Comparison of ENCODE assay signal across 16 cellular contexts in the genomic region with DNA sequence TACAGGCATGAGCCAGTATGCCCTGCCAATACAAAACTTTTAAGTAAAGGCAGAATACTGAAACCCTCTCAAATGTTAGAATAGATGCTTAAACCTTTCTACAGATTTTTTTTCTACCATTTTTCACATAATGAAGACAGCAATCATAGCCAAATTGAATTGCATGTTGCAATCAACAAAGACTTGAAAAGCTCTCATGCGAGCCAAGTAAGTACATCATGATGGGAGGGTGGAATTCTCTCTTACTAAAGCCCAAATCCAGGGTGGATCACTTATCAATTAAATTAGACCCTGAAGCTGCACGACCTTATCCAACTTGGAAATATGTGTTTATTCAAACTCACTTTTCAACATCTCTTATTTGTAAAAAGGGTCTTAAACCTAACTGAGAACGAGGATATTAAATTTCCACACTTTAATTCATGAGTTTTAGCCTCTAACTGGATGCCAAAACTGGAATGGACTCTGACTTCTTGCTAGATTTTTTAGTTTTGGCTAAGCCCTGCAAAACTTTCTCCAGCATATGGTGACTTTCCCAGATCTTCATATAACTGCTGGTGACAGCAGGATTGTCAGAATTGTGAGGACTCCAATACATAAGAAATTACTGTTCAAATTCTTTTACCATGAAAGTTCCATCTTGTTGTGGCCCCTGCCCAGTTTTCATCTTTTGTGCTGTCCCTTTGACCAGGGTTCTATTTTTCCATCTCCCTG.
"Had no signal": no experiment of that assay in that cellular context is flagged by ENCODE, and none has a peak within 500 bp of the region (broad histone marks: within the 10 kb centered on the region; RNA-seq: fewer than 3 reads in every experiment).

No MANE protein-coding gene starts in this region.

- H3K27ac ChIP-seq: cardiac muscle cell, dorsolateral prefrontal cortex, gastroesophageal sphincter, lower lobe of right lung, sigmoid colon had no signal

- H3K27ac Mint-ChIP-seq: activated naive CD4-positive, alpha-beta T cell treated with anti-CD3 and anti-CD28 coated beads, Interleukin-2, amount 50 U/mL, for 72 hours; activated T-helper 1 cell treated with anti-CD3 and anti-CD28 coated beads, Interleukin-12 subunit alpha, Interleukin-12 subunit beta, Interleukin-2, Interleukin-4 antibody, amounts not matched to agents 30 ng/mL and 10 ng/mL and 1 ng/mL, durations not matched to agents 14 hours and 24 hours and 36 hours; nephron progenitor cell; stimulated activated effector memory CD8-positive, alpha-beta T cell treated with anti-CD3 and anti-CD28 coated beads, Interleukin-12 subunit alpha, Interleukin-12 subunit beta, amount 100 ng/mL, for 72 hours had no signal

- H3K36me3 Mint-ChIP-seq: activated naive CD4-positive, alpha-beta T cell treated with anti-CD3 and anti-CD28 coated beads, Interleukin-2, amount 50 U/mL, for 72 hours; stimulated activated effector memory CD8-positive, alpha-beta T cell treated with anti-CD3 and anti-CD28 coated beads, Interleukin-12 subunit alpha, Interleukin-12 subunit beta, amount 100 ng/mL, for 72 hours had no signal

- DNase-seq: activated CD4-positive, CD25-positive, alpha-beta regulatory T cell treated with anti-CD3 and anti-CD28 coated beads, Interleukin-2, amount 50 U/mL, for 72 hours; activated CD8-positive, alpha-beta memory T cell treated with anti-CD3 and anti-CD28 coated beads for 24 hours; activated gamma-delta T cell treated with Interleukin-2 at 50 U/mL for 16 hours; dorsolateral prefrontal cortex; lower lobe of right lung; nephron progenitor cell; occipital lobe; posterior cingulate gyrus; sigmoid colon; stimulated activated CD4-positive, alpha-beta T cell treated with anti-CD3 and anti-CD28 coated beads, Interleukin-4, amount 100 ng/mL, for 24 hours; T1000 had no signal

- H3K4me3 Mint-ChIP-seq: activated T-helper 1 cell treated with anti-CD3 and anti-CD28 coated beads, Interleukin-12 subunit alpha, Interleukin-12 subunit beta, Interleukin-2, Interleukin-4 antibody, amounts not matched to agents 30 ng/mL and 10 ng/mL and 1 ng/mL, durations not matched to agents 14 hours and 24 hours and 36 hours; nephron progenitor cell; stimulated activated effector memory CD8-positive, alpha-beta T cell treated with anti-CD3 and anti-CD28 coated beads, Interleukin-12 subunit alpha, Interleukin-12 subunit beta, amount 100 ng/mL, for 72 hours had no signal

- H3K9me3 ChIP-seq: gastroesophageal sphincter, lower lobe of right lung, sigmoid colon had no signal

- H3K27me3 ChIP-seq: cardiac muscle cell, dorsolateral prefrontal cortex, gastroesophageal sphincter, sigmoid colon had no signal

- H3K4me3 ChIP-seq: cardiac muscle cell, dorsolateral prefrontal cortex, gastroesophageal sphincter, lower lobe of right lung, sigmoid colon had no signal

- H3K9me3 Mint-ChIP-seq: activated naive CD4-positive, alpha-beta T cell treated with anti-CD3 and anti-CD28 coated beads, Interleukin-2, amount 50 U/mL, for 72 hours; activated T-helper 1 cell treated with anti-CD3 and anti-CD28 coated beads, Interleukin-12 subunit alpha, Interleukin-12 subunit beta, Interleukin-2, Interleukin-4 antibody, amounts not matched to agents 30 ng/mL and 10 ng/mL and 1 ng/mL, durations not matched to agents 14 hours and 24 hours and 36 hours; nephron progenitor cell; stimulated activated effector memory CD8-positive, alpha-beta T cell treated with anti-CD3 and anti-CD28 coated beads, Interleukin-12 subunit alpha, Interleukin-12 subunit beta, amount 100 ng/mL, for 72 hours had no signal

- H3K36me3 ChIP-seq: cardiac muscle cell, gastroesophageal sphincter, lower lobe of right lung, sigmoid colon had no signal

- H3K4me1 Mint-ChIP-seq: nephron progenitor cell had no signal

- ATAC-seq: activated naive CD4-positive, alpha-beta T cell treated with anti-CD3 and anti-CD28 coated beads, Interleukin-2, amount 50 U/mL, for 72 hours; gastroesophageal sphincter; lower lobe of right lung; stimulated activated effector memory CD8-positive, alpha-beta T cell treated with anti-CD3 and anti-CD28 coated beads, Interleukin-12 subunit alpha, Interleukin-12 subunit beta, amount 100 ng/mL, for 72 hours had no signal
